ENCODE assay signal across 8 cellular contexts in the genomic region with DNA sequence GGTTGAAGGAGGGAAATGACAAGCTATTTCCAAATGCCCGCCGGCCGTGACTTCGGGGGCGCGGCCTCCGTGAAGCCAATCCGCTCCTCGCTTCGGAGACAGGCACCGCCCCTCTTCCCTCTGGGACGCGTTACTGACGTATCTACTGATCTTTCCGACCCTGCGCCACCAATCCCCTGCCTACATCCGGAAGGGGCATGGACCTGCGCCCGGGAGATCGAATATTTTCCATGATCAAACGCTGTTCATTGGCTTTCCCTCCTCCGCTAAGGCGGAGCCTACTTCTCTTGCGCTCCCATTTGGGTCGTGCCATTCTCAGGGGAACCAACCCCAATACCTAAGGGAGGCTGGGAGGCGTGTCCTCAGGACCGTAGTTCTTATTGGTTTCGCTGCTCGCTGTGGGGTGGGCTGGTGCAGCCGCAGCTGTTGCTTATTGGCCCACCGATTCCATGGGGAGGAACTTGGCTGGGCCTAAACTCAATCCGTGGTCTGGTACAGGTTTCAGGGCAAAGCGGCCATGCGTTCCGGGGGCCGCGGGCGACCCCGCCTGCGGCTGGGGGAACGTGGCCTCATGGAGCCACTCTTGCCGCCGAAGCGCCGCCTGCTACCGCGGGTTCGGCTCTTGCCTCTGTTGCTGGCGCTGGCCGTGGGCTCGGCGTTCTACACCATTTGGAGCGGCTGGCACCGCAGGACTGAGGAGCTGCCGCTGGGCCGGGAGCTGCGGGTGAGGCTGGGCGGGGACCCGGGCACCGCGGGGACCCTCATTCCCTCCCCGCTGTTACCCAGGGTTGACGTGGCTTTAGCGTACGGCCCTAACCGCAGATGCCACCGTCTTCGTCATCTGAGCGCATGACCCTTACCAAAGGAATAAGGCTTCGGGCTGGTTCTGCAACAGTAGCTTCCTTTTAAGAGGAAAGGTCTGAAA. TPM values are rescaled to one million over a fixed set of nuclear protein-coding genes. Genes with fewer than 3 reads are reported as not detected.
DNase-seq lines count a peak whose midpoint lies in the region; ATAC-seq and TF ChIP-seq lines count a peak whose summit lies in the region.

A gene (plus strand): TSS at position 480 of the 925 bp plus-strand sequence. CDS start 38 bp downstream, at position 518.

- DNase-seq in GM13976 (ENCODE audit: low spot score) (peak; percentile 96), NCI-H146 treated with DMSO at 0.1 percent for 48 hours (lab: John Stamatoyannopoulos, UW; ENCODE audit: unreplicated experiment) (peak; percentile 100), amniotic stem cell (lab: John Stamatoyannopoulos, UW) (peak; percentile 100), left cardiac atrium (peak; percentile 98), posterior vena cava (ENCODE audit: low spot score) (peak; percentile 99), ureter (ENCODE audit: low spot score) (peak; percentile 98)

- in situ Hi-C loops in GM13976 (cut with MboI; ENCODE audit: low sequenced_read_pairs, unreplicated experiment) = no loop called here

- intact Hi-C loops in T-helper 1 cell treated with Interleukin-12 subunit alpha and Interleukin-12 subunit beta and Interleukin-4 antibody, amounts not matched to agents 30 ng/mL and 1 ng/mL, for 36 hours (cut with micrococcal nuclease) = loop anchor here (1.0 to 5.0 kb wide), 15 partner anchors 11 to 1355 kb away; a partner anchor contains a TSS
- intact Hi-C loops in left cardiac atrium (cut with DNase I) = no loop called here
- intact Hi-C loops in posterior vena cava (cut with DNase I) = no loop called here

- ATAC-seq in HG02870 (IDR thresholded peaks at IDR 0.05; ENCODE audit: unreplicated experiment) (peak; percentile 87), left cardiac atrium (peak; percentile 95 to 96)

- TF ChIP-seq CTCF in GM13976 (IDR thresholded peaks at IDR 0.05; ENCODE audit: borderline replicate concordance, control extremely low read depth, extremely low read depth, insufficient read depth, missing control alignments) = no peak

RNA-seq across cellular contexts. Expression of the gene that starts here (rescaled TPM):
- 6.4 and 10.2 TPM in 2 replicates for total RNA-seq in T-helper 1 cell treated with Interleukin-12 subunit alpha and Interleukin-12 subunit beta and Interleukin-4 antibody, amounts not matched to agents 30 ng/mL and 1 ng/mL, for 36 hours
- total RNA-seq in left cardiac atrium = 1 to 10 TPM; 2.9 to 3.2 TPM
- total RNA-seq in posterior vena cava = 1 to 10 TPM; 3.1 to 4.5 TPM
- 11.5 TPM for total RNA-seq in ureter

Comparison
In these comparisons a context has a peak if more than half of its experiments do, and no peak if none do; other contexts are left out.
1. Peak in every context shown above with its lines: DNase-seq and ATAC-seq.